Comparison of ENCODE assay signal across 3 cellular contexts in genomic region chr16:19400709-19401108, GRCh38.
TF ChIP-seq lines count a peak whose summit lies in the region.

No MANE protein-coding gene starts in this region.

TF ChIP-seq in A549, 52 proteins besides CTCF, POLR2A, EP300 and RAD21:
- TF ChIP-seq MAFK (IDR thresholded peaks at IDR 0.05; ENCODE audit: partially characterized antibody), result no peak
- no peak for TF ChIP-seq TP53 (CRISPR knock-in tag; IDR thresholded peaks at IDR 0.05)

TF ChIP-seq in K562, 482 proteins besides CTCF, POLR2A, EP300 and RAD21:
- TF ChIP-seq C11orf30 (IDR thresholded peaks at IDR 0.05; ENCODE audit: low read depth) (no peak), IRF9 (tag; IDR thresholded peaks at IDR 0.05) (no peak), MAX (CRISPR knock-in tag; IDR thresholded peaks at IDR 0.05) (no peak), RBM22 (IDR thresholded peaks at IDR 0.05; ENCODE audit: low read depth, low read length, poor library complexity, severe bottlenecking) (no peak), TARDBP (IDR thresholded peaks at IDR 0.05) (no peak), YBX1 (IDR thresholded peaks at IDR 0.05) (no peak)

TF ChIP-seq in GM12891, 5 proteins besides CTCF, POLR2A, EP300 and RAD21:
- TF ChIP-seq PAX5 (IDR thresholded peaks at IDR 0.05; ENCODE audit: insufficient read depth, low read length, severe bottlenecking), result no peak
- TF ChIP-seq POU2F2 (IDR thresholded peaks at IDR 0.05; ENCODE audit: low read depth, low read length), result no peak
TF ChIP-seq in GM12891: peak in this region for 0.
